Comparison of ENCODE assay signal across 2 cellular contexts in the genomic region with DNA sequence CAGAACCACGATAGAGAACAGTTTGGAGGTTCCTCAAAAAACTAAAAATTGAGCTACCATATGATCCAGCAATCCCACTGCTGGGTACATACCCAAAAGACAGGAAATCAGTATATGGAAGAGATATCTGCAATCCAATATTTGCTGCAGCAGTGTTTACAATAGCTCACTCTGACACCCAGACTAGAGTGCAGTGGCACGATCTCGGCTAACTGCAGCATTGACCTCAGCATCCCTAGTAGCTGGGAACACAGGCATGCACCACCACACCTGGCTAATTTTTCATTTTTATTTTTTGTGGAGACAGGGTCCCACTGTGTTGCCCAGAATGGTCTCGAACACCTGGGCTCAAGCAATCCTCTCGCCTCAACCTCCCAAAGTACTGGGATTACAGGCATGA.
TF ChIP-seq lines count a peak whose summit lies in the region.

No MANE protein-coding gene starts in this region.

TF ChIP-seq in HEK293, 187 proteins besides CTCF, POLR2A, EP300 and RAD21:
- TF ChIP-seq MZF1 (tag by site-specific recombination; IDR thresholded peaks at IDR 0.05; ENCODE audit: borderline replicate concordance) = peak; percentile 55; the same call in 1 of the 2 replicates
- TF ChIP-seq, protein P1, sequence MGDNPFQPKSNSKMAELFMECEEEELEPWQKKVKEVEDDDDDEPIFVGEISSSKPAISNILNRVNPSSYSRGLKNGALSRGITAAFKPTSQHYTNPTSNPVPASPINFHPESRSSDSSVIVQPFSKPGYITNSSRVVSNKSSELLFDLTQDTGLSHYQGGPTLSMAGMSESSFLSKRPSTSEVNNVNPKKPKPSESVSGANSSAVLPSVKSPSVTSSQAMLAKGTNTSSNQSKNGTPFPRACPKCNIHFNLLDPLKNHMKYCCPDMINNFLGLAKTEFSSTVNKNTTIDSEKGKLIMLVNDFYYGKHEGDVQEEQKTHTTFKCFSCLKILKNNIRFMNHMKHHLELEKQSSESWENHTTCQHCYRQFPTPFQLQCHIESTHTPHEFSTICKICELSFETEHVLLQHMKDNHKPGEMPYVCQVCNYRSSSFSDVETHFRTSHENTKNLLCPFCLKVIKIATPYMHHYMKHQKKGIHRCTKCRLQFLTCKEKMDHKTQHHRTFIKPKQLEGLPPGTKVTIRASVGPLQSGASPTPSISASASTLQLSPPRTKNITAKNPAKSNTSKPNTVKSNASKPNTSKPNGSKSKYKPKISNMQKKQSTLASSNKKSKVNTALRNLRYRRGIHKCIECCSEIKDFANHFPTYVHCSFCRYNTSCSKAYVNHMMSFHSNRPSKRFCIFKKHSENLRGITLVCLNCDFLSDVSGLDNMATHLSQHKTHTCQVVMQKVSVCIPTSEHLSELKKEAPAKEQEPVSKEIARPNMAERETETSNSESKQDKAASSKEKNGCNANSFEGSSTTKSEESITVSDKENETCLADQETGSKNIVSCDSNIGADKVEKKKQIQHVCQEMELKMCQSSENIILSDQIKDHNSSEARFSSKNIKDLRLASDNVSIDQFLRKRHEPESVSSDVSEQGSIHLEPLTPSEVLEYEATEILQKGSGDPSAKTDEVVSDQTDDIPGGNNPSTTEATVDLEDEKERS (tag by site-specific recombination; IDR thresholded peaks at IDR 0.05) = no peak

TF ChIP-seq in HepG2, 621 proteins besides CTCF, POLR2A, EP300 and RAD21:
- TF ChIP-seq KAT2B (IDR thresholded peaks at IDR 0.05; ENCODE audit: borderline replicate concordance, low read depth, low read length) = no peak
- no peak for TF ChIP-seq SETDB1 (CRISPR knock-in tag; IDR thresholded peaks at IDR 0.05; ENCODE audit: borderline replicate concordance)
- no peak for TF ChIP-seq RARA (CRISPR knock-in tag; IDR thresholded peaks at IDR 0.05)
- TF ChIP-seq ZKSCAN5 (CRISPR knock-in tag; IDR thresholded peaks at IDR 0.05) = no peak
- TF ChIP-seq, protein P2, sequence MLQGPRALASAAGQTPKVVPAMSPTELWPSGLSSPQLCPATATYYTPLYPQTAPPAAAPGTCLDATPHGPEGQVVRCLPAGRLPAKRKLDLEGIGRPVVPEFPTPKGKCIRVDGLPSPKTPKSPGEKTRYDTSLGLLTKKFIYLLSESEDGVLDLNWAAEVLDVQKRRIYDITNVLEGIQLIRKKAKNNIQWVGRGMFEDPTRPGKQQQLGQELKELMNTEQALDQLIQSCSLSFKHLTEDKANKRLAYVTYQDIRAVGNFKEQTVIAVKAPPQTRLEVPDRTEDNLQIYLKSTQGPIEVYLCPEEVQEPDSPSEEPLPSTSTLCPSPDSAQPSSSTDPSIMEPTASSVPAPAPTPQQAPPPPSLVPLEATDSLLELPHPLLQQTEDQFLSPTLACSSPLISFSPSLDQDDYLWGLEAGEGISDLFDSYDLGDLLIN (CRISPR knock-in tag; IDR thresholded peaks at IDR 0.05; ENCODE audit: borderline replicate concordance) = no peak
- TF ChIP-seq, protein P3, sequence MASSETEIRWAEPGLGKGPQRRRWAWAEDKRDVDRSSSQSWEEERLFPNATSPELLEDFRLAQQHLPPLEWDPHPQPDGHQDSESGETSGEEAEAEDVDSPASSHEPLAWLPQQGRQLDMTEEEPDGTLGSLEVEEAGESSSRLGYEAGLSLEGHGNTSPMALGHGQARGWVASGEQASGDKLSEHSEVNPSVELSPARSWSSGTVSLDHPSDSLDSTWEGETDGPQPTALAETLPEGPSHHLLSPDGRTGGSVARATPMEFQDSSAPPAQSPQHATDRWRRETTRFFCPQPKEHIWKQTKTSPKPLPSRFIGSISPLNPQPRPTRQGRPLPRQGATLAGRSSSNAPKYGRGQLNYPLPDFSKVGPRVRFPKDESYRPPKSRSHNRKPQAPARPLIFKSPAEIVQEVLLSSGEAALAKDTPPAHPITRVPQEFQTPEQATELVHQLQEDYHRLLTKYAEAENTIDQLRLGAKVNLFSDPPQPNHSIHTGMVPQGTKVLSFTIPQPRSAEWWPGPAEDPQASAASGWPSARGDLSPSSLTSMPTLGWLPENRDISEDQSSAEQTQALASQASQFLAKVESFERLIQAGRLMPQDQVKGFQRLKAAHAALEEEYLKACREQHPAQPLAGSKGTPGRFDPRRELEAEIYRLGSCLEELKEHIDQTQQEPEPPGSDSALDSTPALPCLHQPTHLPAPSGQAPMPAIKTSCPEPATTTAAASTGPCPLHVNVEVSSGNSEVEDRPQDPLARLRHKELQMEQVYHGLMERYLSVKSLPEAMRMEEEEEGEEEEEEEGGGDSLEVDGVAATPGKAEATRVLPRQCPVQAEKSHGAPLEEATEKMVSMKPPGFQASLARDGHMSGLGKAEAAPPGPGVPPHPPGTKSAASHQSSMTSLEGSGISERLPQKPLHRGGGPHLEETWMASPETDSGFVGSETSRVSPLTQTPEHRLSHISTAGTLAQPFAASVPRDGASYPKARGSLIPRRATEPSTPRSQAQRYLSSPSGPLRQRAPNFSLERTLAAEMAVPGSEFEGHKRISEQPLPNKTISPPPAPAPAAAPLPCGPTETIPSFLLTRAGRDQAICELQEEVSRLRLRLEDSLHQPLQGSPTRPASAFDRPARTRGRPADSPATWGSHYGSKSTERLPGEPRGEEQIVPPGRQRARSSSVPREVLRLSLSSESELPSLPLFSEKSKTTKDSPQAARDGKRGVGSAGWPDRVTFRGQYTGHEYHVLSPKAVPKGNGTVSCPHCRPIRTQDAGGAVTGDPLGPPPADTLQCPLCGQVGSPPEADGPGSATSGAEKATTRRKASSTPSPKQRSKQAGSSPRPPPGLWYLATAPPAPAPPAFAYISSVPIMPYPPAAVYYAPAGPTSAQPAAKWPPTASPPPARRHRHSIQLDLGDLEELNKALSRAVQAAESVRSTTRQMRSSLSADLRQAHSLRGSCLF (CRISPR knock-in tag; IDR thresholded peaks at IDR 0.05; ENCODE audit: borderline replicate concordance) = no peak
- TF ChIP-seq GABPA (IDR thresholded peaks at IDR 0.05; ENCODE audit: low read depth, low read length) = no peak
- TF ChIP-seq GABPA (CRISPR knock-in tag; IDR thresholded peaks at IDR 0.05; ENCODE audit: low read depth) = no peak
- TF ChIP-seq ZNF564 (CRISPR knock-in tag; IDR thresholded peaks at IDR 0.05) = no peak
- TF ChIP-seq, protein P4, sequence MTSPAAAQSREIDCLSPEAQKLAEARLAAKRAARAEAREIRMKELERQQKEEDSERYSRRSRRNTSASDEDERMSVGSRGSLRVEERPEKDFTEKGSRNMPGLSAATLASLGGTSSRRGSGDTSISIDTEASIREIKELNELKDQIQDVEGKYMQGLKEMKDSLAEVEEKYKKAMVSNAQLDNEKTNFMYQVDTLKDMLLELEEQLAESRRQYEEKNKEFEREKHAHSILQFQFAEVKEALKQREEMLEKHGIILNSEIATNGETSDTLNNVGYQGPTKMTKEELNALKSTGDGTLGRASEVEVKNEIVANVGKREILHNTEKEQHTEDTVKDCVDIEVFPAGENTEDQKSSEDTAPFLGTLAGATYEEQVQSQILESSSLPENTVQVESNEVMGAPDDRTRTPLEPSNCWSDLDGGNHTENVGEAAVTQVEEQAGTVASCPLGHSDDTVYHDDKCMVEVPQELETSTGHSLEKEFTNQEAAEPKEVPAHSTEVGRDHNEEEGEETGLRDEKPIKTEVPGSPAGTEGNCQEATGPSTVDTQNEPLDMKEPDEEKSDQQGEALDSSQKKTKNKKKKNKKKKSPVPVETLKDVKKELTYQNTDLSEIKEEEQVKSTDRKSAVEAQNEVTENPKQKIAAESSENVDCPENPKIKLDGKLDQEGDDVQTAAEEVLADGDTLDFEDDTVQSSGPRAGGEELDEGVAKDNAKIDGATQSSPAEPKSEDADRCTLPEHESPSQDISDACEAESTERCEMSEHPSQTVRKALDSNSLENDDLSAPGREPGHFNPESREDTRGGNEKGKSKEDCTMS (CRISPR knock-in tag; conservative IDR thresholded peaks at IDR 0.05) = no peak
- no peak for TF ChIP-seq CBX2 (IDR thresholded peaks at IDR 0.05; ENCODE audit: low read depth, low read length)
- TF ChIP-seq CBX2 (CRISPR knock-in tag; IDR thresholded peaks at IDR 0.05; ENCODE audit: low read depth) = no peak
- no peak for TF ChIP-seq RBFOX2 (IDR thresholded peaks at IDR 0.05; ENCODE audit: low read depth, low read length)
- TF ChIP-seq MYNN (CRISPR knock-in tag; IDR thresholded peaks at IDR 0.05; ENCODE audit: low read depth) = no peak
- TF ChIP-seq, protein P5, sequence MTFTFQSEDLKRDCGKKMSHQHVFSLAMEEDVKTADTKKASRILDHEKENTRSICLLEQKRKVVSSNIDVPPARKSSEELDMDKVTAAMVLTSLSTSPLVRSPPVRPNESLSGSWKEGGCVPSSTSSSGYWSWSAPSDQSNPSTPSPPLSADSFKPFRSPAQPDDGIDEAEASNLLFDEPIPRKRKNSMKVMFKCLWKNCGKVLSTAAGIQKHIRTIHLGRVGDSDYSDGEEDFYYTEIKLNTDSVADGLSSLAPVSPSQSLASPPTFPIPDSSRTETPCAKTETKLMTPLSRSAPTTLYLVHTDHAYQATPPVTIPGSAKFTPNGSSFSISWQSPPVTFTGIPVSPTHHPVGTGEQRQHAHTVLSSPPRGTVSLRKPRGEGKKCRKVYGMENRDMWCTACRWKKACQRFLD (CRISPR knock-in tag; IDR thresholded peaks at IDR 0.05; ENCODE audit: borderline replicate concordance) = no peak
- TF ChIP-seq MEF2D (CRISPR knock-in tag; IDR thresholded peaks at IDR 0.05) = no peak
TF ChIP-seq in HepG2: peak in this region for 0.
